16 cellular contexts compared by ENCODE assay signal in genomic region chr1:191151321-191151807, GRCh38.
DNase-seq lines count a peak whose midpoint lies in the region; ATAC-seq and TF ChIP-seq lines count a peak whose summit lies in the region.
"Had no signal": no experiment of that assay in that cellular context is flagged by ENCODE, and none has a peak within 500 bp of the region (broad histone marks: within the 10 kb centered on the region; RNA-seq: fewer than 3 reads in every experiment).

No MANE protein-coding gene starts in this region.

- no peaks in the 10 kb centered on the region for H4K20me1 ChIP-seq in smooth muscle cell (ENCODE audit: low read depth)

- H3K27me3 Mint-ChIP-seq in WTC11 (ENCODE audit: low read depth): no peaks in the 10 kb centered on the region

- ATAC-seq in Right ventricle myocardium superior (ENCODE audit: poor library complexity): no peak
- no peak for ATAC-seq in WTC11
- ATAC-seq in lower lobe of right lung: no peak
- ATAC-seq in upper lobe of right lung: no peak
- no peak for ATAC-seq in GM21367 (IDR thresholded peaks at IDR 0.05; ENCODE audit: unreplicated experiment)
- ATAC-seq: CD8-positive, alpha-beta T cell had no signal

- H3K4me3 ChIP-seq in left ventricle myocardium inferior (no peak overlapping the region), lower lobe of right lung (no peak overlapping the region), upper lobe of right lung (no peak overlapping the region), smooth muscle cell (no peak overlapping the region)

- TF ChIP-seq CTCF in left ventricle myocardium inferior (IDR thresholded peaks at IDR 0.05; ENCODE audit: borderline replicate concordance): no peak
- no peak for TF ChIP-seq CTCF in WTC11 (IDR thresholded peaks at IDR 0.05)
- TF ChIP-seq CTCF in lower lobe of right lung (IDR thresholded peaks at IDR 0.05): no peak
- no peak for TF ChIP-seq CTCF in upper lobe of right lung (IDR thresholded peaks at IDR 0.05)
- no peak for TF ChIP-seq CTCF in smooth muscle cell (IDR thresholded peaks at IDR 0.05; ENCODE audit: borderline replicate concordance, insufficient read depth, poor library complexity, severe bottlenecking)

- peaks cover 8% of the 10 kb centered on the region; the same call in 1 of the 2 replicates for H3K9me3 Mint-ChIP-seq in WTC11

- H3K27ac ChIP-seq in left ventricle myocardium inferior (replicated peaks) (no peak overlapping the region), lower lobe of right lung (no peak overlapping the region), upper lobe of right lung (no peak overlapping the region), smooth muscle cell (ENCODE audit: low read depth) (no peak overlapping the region)
- H3K27ac ChIP-seq: 22Rv1 had no signal

- H3K9ac ChIP-seq in smooth muscle cell (ENCODE audit: low read depth): no peak overlapping the region

- intact Hi-C loops in left ventricle myocardium inferior (cut with micrococcal nuclease): no loop called here
- intact Hi-C loops in Right ventricle myocardium superior (cut with DNase I): no loop called here
- intact Hi-C loops in lower lobe of right lung (cut with DNase I): no loop called here
- intact Hi-C loops in upper lobe of right lung (cut with DNase I): no loop called here

- CTCF ChIA-PET in WTC11 (lab: Charles Lee): no interaction called here

- H3K79me2 ChIP-seq in smooth muscle cell (ENCODE audit: low read depth): no peaks in the 10 kb centered on the region

- POLR2A ChIA-PET in WTC11 (lab: Charles Lee): no interaction called here

- no peak overlapping the region for H2AFZ ChIP-seq in smooth muscle cell (ENCODE audit: low read depth)

- no peaks in the 10 kb centered on the region for H3K27me3 ChIP-seq in left ventricle myocardium inferior (ENCODE audit: low read depth)
- no peaks in the 10 kb centered on the region for H3K27me3 ChIP-seq in lower lobe of right lung (ENCODE audit: low read depth)
- no peaks in the 10 kb centered on the region for H3K27me3 ChIP-seq in upper lobe of right lung
- no peaks in the 10 kb centered on the region for H3K27me3 ChIP-seq in smooth muscle cell (ENCODE audit: low read depth)

- H3K4me1 ChIP-seq in left ventricle myocardium inferior (no peaks in the 10 kb centered on the region), lower lobe of right lung (no peaks in the 10 kb centered on the region), upper lobe of right lung (no peaks in the 10 kb centered on the region), smooth muscle cell (ENCODE audit: low read depth) (no peaks in the 10 kb centered on the region)

- DNase-seq in left ventricle myocardium inferior (peak; percentile 9), Right ventricle myocardium superior (no peak), WTC11 (ENCODE audit: low spot score) (peak; percentile 30), lower lobe of right lung (peak; percentile 29), upper lobe of right lung (peak; percentile 48), NCI-H2196 treated with DMSO at 0.1 percent for 48 hours (lab: John Stamatoyannopoulos, UW; ENCODE audit: unreplicated experiment) (no peak), smooth muscle cell (lab: John Stamatoyannopoulos, UW; ENCODE audit: unreplicated experiment) (no peak)
- DNase-seq: COR-L47, DMS153, DMS79 treated with DMSO at 0.1 percent for 48 hours, EL, GDM1 had no signal

- 93% methylated on average over 33 of the region's 39 CpGs for WGBS in smooth muscle cell (ENCODE audit: low lambda C conversion rate)

- no peaks in the 10 kb centered on the region for H3K9me3 ChIP-seq in left ventricle myocardium inferior (replicated peaks)
- H3K9me3 ChIP-seq in lower lobe of right lung: no peaks in the 10 kb centered on the region
- H3K9me3 ChIP-seq in upper lobe of right lung: no peaks in the 10 kb centered on the region
- no peaks in the 10 kb centered on the region for H3K9me3 ChIP-seq in smooth muscle cell (replicated peaks; ENCODE audit: low read depth)

- H3K4me3 Mint-ChIP-seq in WTC11: no peak overlapping the region
- H3K4me3 Mint-ChIP-seq: CD14-positive monocyte; CD8-positive, alpha-beta T cell had no signal

- no peak overlapping the region for H3K27ac Mint-ChIP-seq in WTC11
- H3K27ac Mint-ChIP-seq: CD14-positive monocyte; CD8-positive, alpha-beta T cell had no signal

- no peaks in the 10 kb centered on the region for H3K36me3 ChIP-seq in left ventricle myocardium inferior
- no peaks in the 10 kb centered on the region for H3K36me3 ChIP-seq in lower lobe of right lung
- H3K36me3 ChIP-seq in upper lobe of right lung: no peaks in the 10 kb centered on the region
- no peaks in the 10 kb centered on the region for H3K36me3 ChIP-seq in smooth muscle cell (ENCODE audit: low read depth)

- no peaks in the 10 kb centered on the region for H3K36me3 Mint-ChIP-seq in WTC11
- H3K36me3 Mint-ChIP-seq: CD14-positive monocyte; CD8-positive, alpha-beta T cell had no signal

- peaks cover 16% of the 10 kb centered on the region for H3K4me1 Mint-ChIP-seq in WTC11
- H3K4me1 Mint-ChIP-seq: CD14-positive monocyte had no signal

- no peak overlapping the region for H3K4me2 ChIP-seq in smooth muscle cell

- H3F3A ChIP-seq in smooth muscle cell (ENCODE audit: low read depth): no peaks in the 10 kb centered on the region

TF ChIP-seq in WTC11, 78 proteins besides CTCF, POLR2A, EP300 and RAD21:
- TF ChIP-seq, protein P1, sequence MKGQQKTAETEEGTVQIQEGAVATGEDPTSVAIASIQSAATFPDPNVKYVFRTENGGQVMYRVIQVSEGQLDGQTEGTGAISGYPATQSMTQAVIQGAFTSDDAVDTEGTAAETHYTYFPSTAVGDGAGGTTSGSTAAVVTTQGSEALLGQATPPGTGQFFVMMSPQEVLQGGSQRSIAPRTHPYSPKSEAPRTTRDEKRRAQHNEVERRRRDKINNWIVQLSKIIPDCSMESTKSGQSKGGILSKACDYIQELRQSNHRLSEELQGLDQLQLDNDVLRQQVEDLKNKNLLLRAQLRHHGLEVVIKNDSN (CRISPR knock-in tag; IDR thresholded peaks at IDR 0.05): no peak
- TF ChIP-seq NFATC4 (CRISPR knock-in tag; IDR thresholded peaks at IDR 0.05) (no peak), ELF4 (CRISPR knock-in tag; IDR thresholded peaks at IDR 0.05; ENCODE audit: low read depth) (no peak), JAZF1 (CRISPR knock-in tag; IDR thresholded peaks at IDR 0.05) (no peak), NR2C2 (CRISPR knock-in tag; IDR thresholded peaks at IDR 0.05) (no peak), ZNF671 (CRISPR knock-in tag; IDR thresholded peaks at IDR 0.05) (no peak), IRF2 (CRISPR knock-in tag; IDR thresholded peaks at IDR 0.05; ENCODE audit: borderline replicate concordance, low read depth) (no peak), GRHL2 (CRISPR knock-in tag; IDR thresholded peaks at IDR 0.05; ENCODE audit: insufficient replicate concordance, severe bottlenecking) (no peak), TP53 (CRISPR knock-in tag; IDR thresholded peaks at IDR 0.05) (no peak), ESRRA (CRISPR knock-in tag; IDR thresholded peaks at IDR 0.05; ENCODE audit: borderline replicate concordance) (no peak), STAT6 (CRISPR knock-in tag; conservative IDR thresholded peaks at IDR 0.05; ENCODE audit: low read depth) (no peak), ZSCAN18 (CRISPR knock-in tag; IDR thresholded peaks at IDR 0.05) (no peak), FOXP1 (CRISPR knock-in tag; IDR thresholded peaks at IDR 0.05; ENCODE audit: borderline replicate concordance) (no peak), SMAD3 (CRISPR knock-in tag; IDR thresholded peaks at IDR 0.05; ENCODE audit: borderline replicate concordance) (no peak)
- TF ChIP-seq, protein P2, sequence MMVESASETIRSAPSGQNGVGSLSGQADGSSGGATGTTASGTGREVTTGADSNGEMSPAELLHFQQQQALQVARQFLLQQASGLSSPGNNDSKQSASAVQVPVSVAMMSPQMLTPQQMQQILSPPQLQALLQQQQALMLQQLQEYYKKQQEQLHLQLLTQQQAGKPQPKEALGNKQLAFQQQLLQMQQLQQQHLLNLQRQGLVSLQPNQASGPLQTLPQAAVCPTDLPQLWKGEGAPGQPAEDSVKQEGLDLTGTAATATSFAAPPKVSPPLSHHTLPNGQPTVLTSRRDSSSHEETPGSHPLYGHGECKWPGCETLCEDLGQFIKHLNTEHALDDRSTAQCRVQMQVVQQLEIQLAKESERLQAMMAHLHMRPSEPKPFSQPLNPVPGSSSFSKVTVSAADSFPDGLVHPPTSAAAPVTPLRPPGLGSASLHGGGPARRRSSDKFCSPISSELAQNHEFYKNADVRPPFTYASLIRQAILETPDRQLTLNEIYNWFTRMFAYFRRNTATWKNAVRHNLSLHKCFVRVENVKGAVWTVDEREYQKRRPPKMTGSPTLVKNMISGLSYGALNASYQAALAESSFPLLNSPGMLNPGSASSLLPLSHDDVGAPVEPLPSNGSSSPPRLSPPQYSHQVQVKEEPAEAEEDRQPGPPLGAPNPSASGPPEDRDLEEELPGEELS (CRISPR knock-in tag; IDR thresholded peaks at IDR 0.05): no peak
TF ChIP-seq in WTC11: peak in this region for 0.

Comparison
In these comparisons a context has a peak if more than half of its experiments do, and no peak if none do; other contexts are left out.
1. DNase-seq: peak in left ventricle myocardium inferior (single experiment), WTC11 (single experiment), lower lobe of right lung (single experiment) and upper lobe of right lung (single experiment); none in Right ventricle myocardium superior (single experiment), NCI-H2196 treated with DMSO at 0.1 percent for 48 hours (single experiment) and smooth muscle cell (single experiment).